29 cellular contexts compared by ENCODE assay signal in the genomic region with DNA sequence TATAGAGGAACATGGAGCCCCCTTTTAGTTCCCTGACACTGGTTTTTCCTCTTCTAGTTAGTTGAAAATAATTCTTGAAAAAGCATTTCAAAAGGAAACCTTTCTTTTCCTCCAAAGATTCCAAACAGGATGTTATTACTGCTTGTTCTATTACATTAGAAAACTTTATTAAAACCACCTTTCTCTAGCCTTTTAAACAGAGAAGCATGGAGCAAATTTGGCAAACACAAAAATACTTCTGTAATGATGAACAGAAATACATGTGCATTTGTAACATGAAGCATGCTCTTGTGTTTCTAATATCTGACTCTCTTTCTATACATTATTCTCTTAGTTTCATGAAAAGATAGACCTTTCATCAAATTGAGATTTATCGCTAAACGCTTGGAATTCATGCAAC.
"Had no signal": no experiment of that assay in that cellular context is flagged by ENCODE, and none has a peak within 500 bp of the region (broad histone marks: within the 10 kb centered on the region; RNA-seq: fewer than 3 reads in every experiment).

No MANE protein-coding gene starts in this region.

- H3K27ac ChIP-seq: brain microvascular endothelial cell, dorsolateral prefrontal cortex, parathyroid adenoma, spleen, testis, transverse colon, VCaP had no signal

- H3K36me3 Mint-ChIP-seq: activated naive CD8-positive, alpha-beta T cell treated with anti-CD3 and anti-CD28 coated beads, Interleukin-2, amount 10 ng/mL, durations not matched to agents 7 days and 5 days; immature natural killer cell; naive thymus-derived CD4-positive, alpha-beta T cell had no signal

- ATAC-seq: activated CD4-positive, CD25-positive, alpha-beta regulatory T cell treated with anti-CD3 and anti-CD28 coated beads, Interleukin-2, amount 50 U/mL, for 24 hours; left colon; naive thymus-derived CD4-positive, alpha-beta T cell; stimulated activated naive CD8-positive, alpha-beta T cell treated with anti-CD3 and anti-CD28 coated beads, Interleukin-15, Interleukin-2, amounts not matched to agents 100 U/mL and 50 U/mL, for 24 hours had no signal

- H3K9ac ChIP-seq: parathyroid adenoma had no signal

- H3K4me3 ChIP-seq: coronary artery, dorsolateral prefrontal cortex, spleen, testis, transverse colon had no signal

- H3K4me3 Mint-ChIP-seq: activated naive CD4-positive, alpha-beta T cell treated with anti-CD3 and anti-CD28 coated beads for 36 hours; activated naive CD8-positive, alpha-beta T cell treated with anti-CD3 and anti-CD28 coated beads, Interleukin-2, amount 10 ng/mL, durations not matched to agents 7 days and 5 days; activated T-helper 1 cell treated with anti-CD3 and anti-CD28 coated beads, Interleukin-12 subunit alpha, Interleukin-12 subunit beta, Interleukin-2, Interleukin-4 antibody, amounts not matched to agents 30 ng/mL and 10 ng/mL and 1 ng/mL, durations not matched to agents 14 hours and 24 hours and 36 hours; immature natural killer cell; naive thymus-derived CD4-positive, alpha-beta T cell; neural crest cell had no signal

- H3K27ac Mint-ChIP-seq: activated naive CD4-positive, alpha-beta T cell treated with anti-CD3 and anti-CD28 coated beads for 36 hours; activated naive CD8-positive, alpha-beta T cell treated with anti-CD3 and anti-CD28 coated beads, Interleukin-2, amount 10 ng/mL, durations not matched to agents 7 days and 5 days; activated T-helper 1 cell treated with anti-CD3 and anti-CD28 coated beads, Interleukin-12 subunit alpha, Interleukin-12 subunit beta, Interleukin-2, Interleukin-4 antibody, amounts not matched to agents 30 ng/mL and 10 ng/mL and 1 ng/mL, durations not matched to agents 14 hours and 24 hours and 36 hours; immature natural killer cell; naive thymus-derived CD4-positive, alpha-beta T cell had no signal

- H3K9me3 ChIP-seq: psoas muscle, testis, transverse colon had no signal

- H3K36me3 ChIP-seq: brain microvascular endothelial cell, spleen, transverse colon had no signal

- H2AFZ ChIP-seq: parathyroid adenoma had no signal

- DNase-seq: activated CD4-positive, alpha-beta T cell treated with anti-CD3 and anti-CD28 coated beads for 48 hours; activated CD4-positive, alpha-beta T cell treated with anti-CD3 and anti-CD28 coated beads, Interleukin-2, amount 50 U/mL, for 48 hours; activated CD8-positive, alpha-beta memory T cell treated with anti-CD3 and anti-CD28 coated beads for 24 hours; activated effector memory CD4-positive, alpha-beta T cell treated with anti-CD3 and anti-CD28 coated beads, Interleukin-2, amount 50 U/mL, for 16 hours; activated naive CD4-positive, alpha-beta T cell treated with anti-CD3 and anti-CD28 coated beads for 36 hours; activated naive CD8-positive, alpha-beta T cell treated with anti-CD3 and anti-CD28 coated beads, Interleukin-2, amount 10 ng/mL, durations not matched to agents 7 days and 5 days; dorsolateral prefrontal cortex; effector memory CD4-positive, alpha-beta T cell; head of caudate nucleus; hypothalamus; immature natural killer cell; kidney; left colon; midbrain; naive thymus-derived CD4-positive, alpha-beta T cell; occipital lobe; psoas muscle; spleen; stimulated activated CD4-positive, alpha-beta T cell treated with anti-CD3 and anti-CD28 coated beads, Interleukin-2, amount 100 ng/mL, for 48 hours; stimulated activated naive CD8-positive, alpha-beta T cell treated with anti-CD3 and anti-CD28 coated beads, Interleukin-15, Interleukin-2, amounts not matched to agents 100 U/mL and 50 U/mL, for 24 hours; testis; transverse colon had no signal

- H3K9me3 Mint-ChIP-seq: activated T-helper 1 cell treated with anti-CD3 and anti-CD28 coated beads, Interleukin-12 subunit alpha, Interleukin-12 subunit beta, Interleukin-2, Interleukin-4 antibody, amounts not matched to agents 30 ng/mL and 10 ng/mL and 1 ng/mL, durations not matched to agents 14 hours and 24 hours and 36 hours; neural crest cell had no signal

- H3K4me1 ChIP-seq: parathyroid adenoma, spleen, testis, transverse colon had no signal

- H3K27me3 ChIP-seq: brain microvascular endothelial cell, spleen, testis, transverse colon had no signal

- H3K4me1 Mint-ChIP-seq: activated naive CD8-positive, alpha-beta T cell treated with anti-CD3 and anti-CD28 coated beads, Interleukin-2, amount 10 ng/mL, durations not matched to agents 7 days and 5 days; immature natural killer cell; naive thymus-derived CD4-positive, alpha-beta T cell; neural crest cell had no signal

- H3K79me2 ChIP-seq: parathyroid adenoma had no signal
